19 cellular contexts compared by ENCODE assay signal in genomic region chr3:42371776-42372175, GRCh38. TPM values are rescaled to one million over a fixed set of nuclear protein-coding genes. Genes with fewer than 3 reads are reported as not detected.
A peak's percentile ranks its signal among the peaks of the same experiment; 100 is the strongest.
DNase-seq lines count a peak whose midpoint lies in the region; TF ChIP-seq lines count a peak whose summit lies in the region.
"Had no signal": no experiment of that assay in that cellular context is flagged by ENCODE, and none has a peak within 500 bp of the region (broad histone marks: within the 10 kb centered on the region; RNA-seq: fewer than 3 reads in every experiment).

No MANE protein-coding gene starts in this region.

- peaks cover 38% of the 10 kb centered on the region for H3K27me3 Mint-ChIP-seq in progenitor cell of endocrine pancreas

- H3K4me1 Mint-ChIP-seq in progenitor cell of endocrine pancreas (ENCODE audit: low read depth), result no peaks in the 10 kb centered on the region

- no peak for TF ChIP-seq CTCF in progenitor cell of endocrine pancreas (IDR thresholded peaks at IDR 0.05; ENCODE audit: unreplicated experiment)

- peak; percentile 86 for DNase-seq in Ammon's horn (ENCODE audit: low spot score)
- DNase-seq in anterior cingulate cortex (lab: John Stamatoyannopoulos, UW), result peak in 45 of 58 donors; percentile 7 to 83 (median 32)
- DNase-seq in hippocampal formation (lab: John Stamatoyannopoulos, UW), result peak; percentile 24 to 27
- peak; percentile 72 for DNase-seq in occipital lobe (lab: John Stamatoyannopoulos, UW)
- DNase-seq in dermis blood vessel endothelial cell, result no peak
- DNase-seq in SK-N-DZ (ENCODE audit: low spot score), result no peak
- no peak for DNase-seq in activated T-cell treated with anti-CD3 and anti-CD28 coated beads for 4 hours
- no peak for DNase-seq in progenitor cell of endocrine pancreas (ENCODE audit: low spot score, unreplicated experiment)
- DNase-seq: BE2C, DMS79 treated with DMSO at 0.1 percent for 48 hours, Karpas-422, NCI-H1048, NCI-H1417 treated with DMSO at 0.1 percent for 48 hours, NCI-H187, NCI-H2107, NCI-H2227 treated with DMSO at 0.1 percent for 48 hours, NCI-H510A had no signal

- H3K4me3 Mint-ChIP-seq in progenitor cell of endocrine pancreas (ENCODE audit: low read depth), result no peak overlapping the region

- no peaks in the 10 kb centered on the region for H3K9me3 Mint-ChIP-seq in progenitor cell of endocrine pancreas (ENCODE audit: low read depth)

- H3K27ac Mint-ChIP-seq in progenitor cell of endocrine pancreas, result no peak overlapping the region

- no peaks in the 10 kb centered on the region for H3K36me3 Mint-ChIP-seq in progenitor cell of endocrine pancreas (ENCODE audit: insufficient read depth)

RNA-seq across cellular contexts. Expression of gene LYZL4, which starts 38.6 kb away (rescaled TPM):
- total RNA-seq in occipital lobe (not detected), dermis blood vessel endothelial cell (not detected in 2 replicates), progenitor cell of endocrine pancreas (not detected in 2 replicates)
- polyA plus RNA-seq in SK-N-DZ (2014; cell fraction: cytosol; rRNA removed), result not detected in 2 replicates
- not detected in 2 replicates for polyA plus RNA-seq in SK-N-DZ (2014; cell fraction: nucleus; rRNA removed)
- total RNA-seq: M059J had no signal
- polyA plus RNA-seq: A549 had no signal

Comparison
In these comparisons a context has a peak if more than half of its experiments do, and no peak if none do; other contexts are left out.
1. DNase-seq: peak in Ammon's horn (single experiment), anterior cingulate cortex (45 of 58), hippocampal formation (2 of 2) and occipital lobe (single experiment); none in dermis blood vessel endothelial cell (single experiment), SK-N-DZ (single experiment), activated T-cell treated with anti-CD3 and anti-CD28 coated beads for 4 hours (single experiment) and progenitor cell of endocrine pancreas (single experiment).